ENCODE assay signal across 8 cellular contexts in genomic region chr12:117188961-117189724, GRCh38. TPM values are rescaled to one million over a fixed set of nuclear protein-coding genes. Genes with fewer than 3 reads are reported as not detected.
A peak's percentile ranks its signal among the peaks of the same experiment; 100 is the strongest.
DNase-seq lines count a peak whose midpoint lies in the region; ATAC-seq and TF ChIP-seq lines count a peak whose summit lies in the region.

No MANE protein-coding gene starts in this region.

- H3K4me1 Mint-ChIP-seq in immature natural killer cell = peaks cover 22 to 26% of the 10 kb centered on the region in 2 donors

- H3K27me3 ChIP-seq in body of pancreas = no peaks in the 10 kb centered on the region
- no peaks in the 10 kb centered on the region for H3K27me3 ChIP-seq in gastrocnemius medialis

- peaks cover 17% of the 10 kb centered on the region for H3K4me1 ChIP-seq in body of pancreas
- H3K4me1 ChIP-seq in gastrocnemius medialis = peaks cover 13 to 15% of the 10 kb centered on the region in 2 donors

- H3K4me3 ChIP-seq in body of pancreas = peak overlapping the region; percentile 54 to 59
- peak overlapping the region; percentile 82 to 87 (median 84) for H3K4me3 ChIP-seq in gastrocnemius medialis

- no peak for TF ChIP-seq CTCF in body of pancreas (IDR thresholded peaks at IDR 0.05)
- no peak for TF ChIP-seq CTCF in gastrocnemius medialis (IDR thresholded peaks at IDR 0.05 in 4 of 5, conservative IDR thresholded peaks at IDR 0.05 in 1 of 5)

- WGBS in body of pancreas, 2 donors = 31% methylated on average over 25 of the region's 25 CpGs

- H3K9me3 ChIP-seq in body of pancreas (no peaks in the 10 kb centered on the region), gastrocnemius medialis (no peaks in the 10 kb centered on the region)

- peak overlapping the region; percentile 30 to 86 (median 72) for H3K27ac ChIP-seq in body of pancreas
- H3K27ac ChIP-seq in gastrocnemius medialis = peak overlapping the region; percentile 75 to 83 (median 80)

- ATAC-seq in HG03108 (IDR thresholded peaks at IDR 0.05; ENCODE audit: unreplicated experiment) = peak; percentile 19
- no peak for ATAC-seq in body of pancreas
- no peak for ATAC-seq in gastrocnemius medialis
- no peak for ATAC-seq in activated CD4-positive, CD25-positive, alpha-beta regulatory T cell treated with anti-CD3 and anti-CD28 coated beads, Interleukin-2, amount 50 U/mL, for 24 hours
- no peak for ATAC-seq in GM19035 (IDR thresholded peaks at IDR 0.05; ENCODE audit: unreplicated experiment)

- no peaks in the 10 kb centered on the region for H3K9me3 Mint-ChIP-seq in immature natural killer cell

- H3K36me3 ChIP-seq in body of pancreas (replicated peaks in 1 of 2; ENCODE audit: insufficient read depth in 1 of 2, low read depth in 2 of 2) (peaks cover 0 to 5% of the 10 kb centered on the region in 2 donors), gastrocnemius medialis (peaks cover 2 to 23% of the 10 kb centered on the region in 2 donors)

- peak in 2 of 3 donors; percentile 2 to 22 for TF ChIP-seq POLR2A in body of pancreas (IDR thresholded peaks at IDR 0.05)
- TF ChIP-seq POLR2A in gastrocnemius medialis (IDR thresholded peaks at IDR 0.05) = no peak

- intact Hi-C loops in body of pancreas (cut with DNase I) = no loop called here
- intact Hi-C loops in gastrocnemius medialis (cut with DNase I; ENCODE audit: low total_unique reads) = no loop called here

- H3K4me3 Mint-ChIP-seq in immature natural killer cell = peak overlapping the region; percentile 94 to 96 (median 94)

- peaks cover 9 to 13% (median 10%) of the 10 kb centered on the region in 3 donors for H3K36me3 Mint-ChIP-seq in immature natural killer cell

- peaks cover 0 to 9% (median 4%) of the 10 kb centered on the region in 3 donors for H3K27me3 Mint-ChIP-seq in immature natural killer cell (ENCODE audit: low read depth in 3 of 3)

- in situ Hi-C loops in gastrocnemius medialis (cut with MboI; ENCODE audit: low sequenced_read_pairs in 4 of 4) = no loop called here

- peak overlapping the region; percentile 52 to 92 (median 81) for H3K27ac Mint-ChIP-seq in immature natural killer cell

- DNase-seq in AG20443 (ENCODE audit: low spot score) (peak; percentile 53), body of pancreas (peak in 1 of 4 donors; percentile 12), immature natural killer cell (no peak), gastrocnemius medialis (no peak), MV-4-11 (lab: John Stamatoyannopoulos, UW) (no peak)

RNA-seq across cellular contexts. Expression of gene FBXO21, which starts 1.1 kb away (rescaled TPM):
- total RNA-seq in body of pancreas (10 to 100 TPM; 43.6 to 76.5 TPM), gastrocnemius medialis (100 to 1,000 TPM in 1 of 4 donors, 10 to 100 TPM in 3; 42.7 to 141 (median 80.4) TPM)
- 10 to 100 TPM; 32.2 to 52.7 (median 49.2) TPM for polyA plus RNA-seq in immature natural killer cell

Comparison
In these comparisons a context has a peak if more than half of its experiments do, and no peak if none do; other contexts are left out.
1. POLR2A ChIP-seq: peak in body of pancreas (2 of 3); none in gastrocnemius medialis (0 of 2).